1 cellular context compared by ENCODE assay signal in the genomic region with DNA sequence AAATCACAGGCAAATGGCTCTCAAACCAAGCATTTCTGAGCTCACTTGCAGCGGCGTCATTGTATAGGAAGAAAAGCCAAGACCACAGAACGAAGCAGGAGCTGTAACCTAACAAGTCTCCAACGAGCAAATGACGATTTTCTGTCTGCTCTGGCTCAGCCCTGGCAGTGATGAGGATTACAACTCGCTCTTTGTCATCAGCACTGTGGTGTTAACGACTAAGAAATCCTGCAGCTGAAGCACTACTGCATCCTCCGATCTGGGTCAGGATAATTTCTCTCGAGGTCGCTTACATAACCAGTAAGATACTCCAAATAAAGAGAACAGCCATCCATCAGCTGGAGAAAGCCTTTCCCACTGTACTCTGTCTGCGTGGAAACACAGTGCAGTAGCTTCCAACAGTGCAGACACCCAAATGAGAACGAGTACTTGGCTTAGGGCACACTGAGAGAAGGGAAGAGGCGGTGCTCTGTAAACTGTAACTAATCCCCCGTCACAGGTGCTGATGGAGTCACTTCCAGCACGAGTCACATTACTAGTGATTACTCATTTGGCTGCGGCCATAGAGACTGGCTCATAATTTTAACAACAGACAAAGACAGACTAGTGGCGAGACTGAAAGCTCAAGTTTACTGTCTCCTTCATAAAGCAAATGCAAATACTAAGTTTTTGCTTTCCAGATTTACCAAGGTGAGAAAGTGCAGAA.
TF ChIP-seq lines count a peak whose summit lies in the region.

No MANE protein-coding gene starts in this region.

TF ChIP-seq in SK-N-SH, 30 proteins besides CTCF, POLR2A, EP300 and RAD21 (continued from another document):
- TF ChIP-seq, protein P1, sequence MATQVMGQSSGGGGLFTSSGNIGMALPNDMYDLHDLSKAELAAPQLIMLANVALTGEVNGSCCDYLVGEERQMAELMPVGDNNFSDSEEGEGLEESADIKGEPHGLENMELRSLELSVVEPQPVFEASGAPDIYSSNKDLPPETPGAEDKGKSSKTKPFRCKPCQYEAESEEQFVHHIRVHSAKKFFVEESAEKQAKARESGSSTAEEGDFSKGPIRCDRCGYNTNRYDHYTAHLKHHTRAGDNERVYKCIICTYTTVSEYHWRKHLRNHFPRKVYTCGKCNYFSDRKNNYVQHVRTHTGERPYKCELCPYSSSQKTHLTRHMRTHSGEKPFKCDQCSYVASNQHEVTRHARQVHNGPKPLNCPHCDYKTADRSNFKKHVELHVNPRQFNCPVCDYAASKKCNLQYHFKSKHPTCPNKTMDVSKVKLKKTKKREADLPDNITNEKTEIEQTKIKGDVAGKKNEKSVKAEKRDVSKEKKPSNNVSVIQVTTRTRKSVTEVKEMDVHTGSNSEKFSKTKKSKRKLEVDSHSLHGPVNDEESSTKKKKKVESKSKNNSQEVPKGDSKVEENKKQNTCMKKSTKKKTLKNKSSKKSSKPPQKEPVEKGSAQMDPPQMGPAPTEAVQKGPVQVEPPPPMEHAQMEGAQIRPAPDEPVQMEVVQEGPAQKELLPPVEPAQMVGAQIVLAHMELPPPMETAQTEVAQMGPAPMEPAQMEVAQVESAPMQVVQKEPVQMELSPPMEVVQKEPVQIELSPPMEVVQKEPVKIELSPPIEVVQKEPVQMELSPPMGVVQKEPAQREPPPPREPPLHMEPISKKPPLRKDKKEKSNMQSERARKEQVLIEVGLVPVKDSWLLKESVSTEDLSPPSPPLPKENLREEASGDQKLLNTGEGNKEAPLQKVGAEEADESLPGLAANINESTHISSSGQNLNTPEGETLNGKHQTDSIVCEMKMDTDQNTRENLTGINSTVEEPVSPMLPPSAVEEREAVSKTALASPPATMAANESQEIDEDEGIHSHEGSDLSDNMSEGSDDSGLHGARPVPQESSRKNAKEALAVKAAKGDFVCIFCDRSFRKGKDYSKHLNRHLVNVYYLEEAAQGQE (IDR thresholded peaks at IDR 0.05; ENCODE audit: low read depth, low read length): no peak
- TF ChIP-seq GATA2 (CRISPR knock-in tag; IDR thresholded peaks at IDR 0.05) (no peak), TEAD4 (IDR thresholded peaks at IDR 0.05; ENCODE audit: borderline replicate concordance, insufficient read depth) (no peak), FOXM1 (IDR thresholded peaks at IDR 0.05; ENCODE audit: low read depth) (0 out of 2 replicates have a peak, but pooled peaks have one; percentile 46), FOSL2 (IDR thresholded peaks at IDR 0.05; ENCODE audit: borderline replicate concordance, low read depth) (peak; percentile 78), TCF12 (IDR thresholded peaks at IDR 0.05) (peak; percentile 79), YY1 (IDR thresholded peaks at IDR 0.05; ENCODE audit: low read depth) (peak; percentile 58; the same call in 1 of the 2 replicates), GABPA (IDR thresholded peaks at IDR 0.05; ENCODE audit: low read depth) (peak; percentile 59), TAF1 (IDR thresholded peaks at IDR 0.05; ENCODE audit: borderline replicate concordance, low read depth, low read length) (peak; percentile 90), POLR2AphosphoS5 (IDR thresholded peaks at IDR 0.05; ENCODE audit: low read depth, low read length) (peak; percentile 93), EZH2phosphoT487 (IDR thresholded peaks at IDR 0.05; ENCODE audit: borderline replicate concordance, low read depth) (no peak), NFIC (IDR thresholded peaks at IDR 0.05; ENCODE audit: borderline replicate concordance) (peak; percentile 54), FOXJ3 (CRISPR knock-in tag; IDR thresholded peaks at IDR 0.05) (no peak), MXI1 (IDR thresholded peaks at IDR 0.05; ENCODE audit: low read depth, low read length) (peak; percentile 77), SIN3A (IDR thresholded peaks at IDR 0.05; ENCODE audit: borderline replicate concordance, low read depth, low read length) (peak; percentile 20; the same call in 1 of the 2 replicates), RCOR1 (IDR thresholded peaks at IDR 0.05; ENCODE audit: low read length) (no peak; the same call in 1 of the 2 replicates), RFX5 (IDR thresholded peaks at IDR 0.05; ENCODE audit: low read length) (no peak; the same call in 1 of the 2 replicates), RXRA (IDR thresholded peaks at IDR 0.05; ENCODE audit: borderline replicate concordance, low read depth) (0 out of 2 replicates have a peak, but pooled peaks have one; percentile 28), CHD2 (IDR thresholded peaks at IDR 0.05; ENCODE audit: low read length, partially characterized antibody) (no peak), ELF1 (IDR thresholded peaks at IDR 0.05) (no peak)
- TF ChIP-seq, protein P2, sequence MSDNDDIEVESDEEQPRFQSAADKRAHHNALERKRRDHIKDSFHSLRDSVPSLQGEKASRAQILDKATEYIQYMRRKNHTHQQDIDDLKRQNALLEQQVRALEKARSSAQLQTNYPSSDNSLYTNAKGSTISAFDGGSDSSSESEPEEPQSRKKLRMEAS (IDR thresholded peaks at IDR 0.05; ENCODE audit: low read depth): peak; percentile 64
- TF ChIP-seq, protein P3, sequence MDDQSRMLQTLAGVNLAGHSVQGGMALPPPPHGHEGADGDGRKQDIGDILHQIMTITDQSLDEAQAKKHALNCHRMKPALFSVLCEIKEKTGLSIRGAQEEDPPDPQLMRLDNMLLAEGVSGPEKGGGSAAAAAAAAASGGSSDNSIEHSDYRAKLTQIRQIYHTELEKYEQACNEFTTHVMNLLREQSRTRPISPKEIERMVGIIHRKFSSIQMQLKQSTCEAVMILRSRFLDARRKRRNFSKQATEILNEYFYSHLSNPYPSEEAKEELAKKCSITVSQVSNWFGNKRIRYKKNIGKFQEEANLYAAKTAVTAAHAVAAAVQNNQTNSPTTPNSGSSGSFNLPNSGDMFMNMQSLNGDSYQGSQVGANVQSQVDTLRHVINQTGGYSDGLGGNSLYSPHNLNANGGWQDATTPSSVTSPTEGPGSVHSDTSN (IDR thresholded peaks at IDR 0.05): peak; percentile 75
- TF ChIP-seq, protein P4, sequence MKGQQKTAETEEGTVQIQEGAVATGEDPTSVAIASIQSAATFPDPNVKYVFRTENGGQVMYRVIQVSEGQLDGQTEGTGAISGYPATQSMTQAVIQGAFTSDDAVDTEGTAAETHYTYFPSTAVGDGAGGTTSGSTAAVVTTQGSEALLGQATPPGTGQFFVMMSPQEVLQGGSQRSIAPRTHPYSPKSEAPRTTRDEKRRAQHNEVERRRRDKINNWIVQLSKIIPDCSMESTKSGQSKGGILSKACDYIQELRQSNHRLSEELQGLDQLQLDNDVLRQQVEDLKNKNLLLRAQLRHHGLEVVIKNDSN (IDR thresholded peaks at IDR 0.05; ENCODE audit: borderline replicate concordance, low read depth): peak; percentile 53; the same call in 1 of the 2 replicates
- TF ChIP-seq, protein P5, sequence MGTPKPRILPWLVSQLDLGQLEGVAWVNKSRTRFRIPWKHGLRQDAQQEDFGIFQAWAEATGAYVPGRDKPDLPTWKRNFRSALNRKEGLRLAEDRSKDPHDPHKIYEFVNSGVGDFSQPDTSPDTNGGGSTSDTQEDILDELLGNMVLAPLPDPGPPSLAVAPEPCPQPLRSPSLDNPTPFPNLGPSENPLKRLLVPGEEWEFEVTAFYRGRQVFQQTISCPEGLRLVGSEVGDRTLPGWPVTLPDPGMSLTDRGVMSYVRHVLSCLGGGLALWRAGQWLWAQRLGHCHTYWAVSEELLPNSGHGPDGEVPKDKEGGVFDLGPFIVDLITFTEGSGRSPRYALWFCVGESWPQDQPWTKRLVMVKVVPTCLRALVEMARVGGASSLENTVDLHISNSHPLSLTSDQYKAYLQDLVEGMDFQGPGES (IDR thresholded peaks at IDR 0.05; ENCODE audit: low read depth, low read length): no peak
